Comparison of ENCODE assay signal across 1 cellular context in genomic region chr16:81214745-81215166, GRCh38.
A peak's percentile ranks its signal among the peaks of the same experiment; 100 is the strongest.
TF ChIP-seq lines count a peak whose summit lies in the region.

No MANE protein-coding gene starts in this region.

TF ChIP-seq in HepG2, 621 proteins besides CTCF, POLR2A, EP300 and RAD21 (continued from another document and continues in another):
- TF ChIP-seq HNF1A (IDR thresholded peaks at IDR 0.05; ENCODE audit: low read depth) = no peak
- no peak for TF ChIP-seq HNF1A (CRISPR knock-in tag; IDR thresholded peaks at IDR 0.05; ENCODE audit: borderline replicate concordance)
- no peak for TF ChIP-seq ZFP37 (CRISPR knock-in tag; IDR thresholded peaks at IDR 0.05; ENCODE audit: borderline replicate concordance)
- no peak for TF ChIP-seq SCMH1 (CRISPR knock-in tag; IDR thresholded peaks at IDR 0.05; ENCODE audit: borderline replicate concordance)
- TF ChIP-seq EHMT2 (IDR thresholded peaks at IDR 0.05; ENCODE audit: borderline replicate concordance, low read depth, low read length) = no peak
- TF ChIP-seq ZNF362 (CRISPR knock-in tag; IDR thresholded peaks at IDR 0.05; ENCODE audit: borderline replicate concordance) = no peak
- 0 out of 2 replicates have a peak, but pooled peaks have one; percentile 26 for TF ChIP-seq ZBTB38 (CRISPR knock-in tag; IDR thresholded peaks at IDR 0.05)
- TF ChIP-seq MAZ (IDR thresholded peaks at IDR 0.05; ENCODE audit: borderline replicate concordance, low read depth, low read length) = no peak
- peak; percentile 54; the same call in 1 of the 2 replicates for TF ChIP-seq MAZ (CRISPR knock-in tag; IDR thresholded peaks at IDR 0.05; ENCODE audit: low read depth)
- no peak for TF ChIP-seq ZMYM4 (CRISPR knock-in tag; IDR thresholded peaks at IDR 0.05)
- TF ChIP-seq CREM (IDR thresholded peaks at IDR 0.05) = no peak
- no peak for TF ChIP-seq CREM (CRISPR knock-in tag; IDR thresholded peaks at IDR 0.05)
- no peak for TF ChIP-seq DPF2 (CRISPR knock-in tag; IDR thresholded peaks at IDR 0.05; ENCODE audit: borderline replicate concordance, low read depth)
- TF ChIP-seq HCFC1 (IDR thresholded peaks at IDR 0.05; ENCODE audit: low read depth, low read length) = no peak
- TF ChIP-seq TIGD3 (CRISPR knock-in tag; IDR thresholded peaks at IDR 0.05; ENCODE audit: borderline replicate concordance) = no peak
- TF ChIP-seq ZNF407 (CRISPR knock-in tag; IDR thresholded peaks at IDR 0.05; ENCODE audit: not compliant biosample characterization) = no peak
- no peak for TF ChIP-seq RBAK (CRISPR knock-in tag; IDR thresholded peaks at IDR 0.05)
- no peak for TF ChIP-seq ATF3 (CRISPR knock-in tag; IDR thresholded peaks at IDR 0.05)
- no peak for TF ChIP-seq ZNF562 (CRISPR knock-in tag; IDR thresholded peaks at IDR 0.05; ENCODE audit: borderline replicate concordance)
- TF ChIP-seq ZXDC (CRISPR knock-in tag; IDR thresholded peaks at IDR 0.05) = no peak
- no peak for TF ChIP-seq POLR2G (IDR thresholded peaks at IDR 0.05; ENCODE audit: low read depth, low read length)
- TF ChIP-seq ZNF253 (CRISPR knock-in tag; IDR thresholded peaks at IDR 0.05; ENCODE audit: borderline replicate concordance) = no peak
- TF ChIP-seq STAT6 (CRISPR knock-in tag; IDR thresholded peaks at IDR 0.05; ENCODE audit: borderline replicate concordance) = no peak
- TF ChIP-seq ZNF256 (CRISPR knock-in tag; conservative IDR thresholded peaks at IDR 0.05) = no peak
- 0 out of 2 replicates have a peak, but pooled peaks have one; percentile 26 for TF ChIP-seq BATF2 (CRISPR knock-in tag; IDR thresholded peaks at IDR 0.05)
- TF ChIP-seq KDM6A (CRISPR knock-in tag; IDR thresholded peaks at IDR 0.05; ENCODE audit: low read depth) = no peak
- no peak for TF ChIP-seq TERF1 (CRISPR knock-in tag; IDR thresholded peaks at IDR 0.05)
- TF ChIP-seq NRL (CRISPR knock-in tag; IDR thresholded peaks at IDR 0.05; ENCODE audit: borderline replicate concordance) = peak; percentile 61; the same call in 1 of the 2 replicates
- TF ChIP-seq TARDBP (CRISPR knock-in tag; IDR thresholded peaks at IDR 0.05) = no peak
- TF ChIP-seq GZF1 (CRISPR knock-in tag; IDR thresholded peaks at IDR 0.05) = no peak
- TF ChIP-seq PBX3 (CRISPR knock-in tag; IDR thresholded peaks at IDR 0.05; ENCODE audit: borderline replicate concordance) = no peak
- TF ChIP-seq ZFP90 (CRISPR knock-in tag; IDR thresholded peaks at IDR 0.05; ENCODE audit: borderline replicate concordance) = no peak
